ENCODE assay signal across 8 cellular contexts in genomic region chr16:57485916-57486857, GRCh38. TPM values are rescaled to one million over a fixed set of nuclear protein-coding genes. Genes with fewer than 3 reads are reported as not detected.
DNase-seq lines count a peak whose midpoint lies in the region; ATAC-seq and TF ChIP-seq lines count a peak whose summit lies in the region.

Gene DOK4, minus strand, starts transcription at chr16:57486493. Its CDS starts 6,986 bp downstream, at chr16:57479507.

- peak within 1 kb of the TSS; percentile 100 for H4K5ac ChIP-seq in IMR-90 (ENCODE audit: low read depth, low read length)

- H3K4me2 ChIP-seq in IMR-90 (ENCODE audit: low read depth, low read length) (peak within 1 kb of the TSS; percentile 92), SU-DHL-6 (ENCODE audit: low read depth, low read length, poor library complexity, severe bottlenecking) (peak within 1 kb of the TSS; percentile 48), trophoblast cell (ENCODE audit: low read length) (peak within 1 kb of the TSS; percentile 88)

- no peak for TF ChIP-seq RAD21 in IMR-90 (IDR thresholded peaks at IDR 0.05; ENCODE audit: low read length)

- ATAC-seq in GM21423 (IDR thresholded peaks at IDR 0.05; ENCODE audit: unreplicated experiment) (peak; percentile 83), IMR-90 (ENCODE audit: low read depth) (peak; percentile 99)

- H2AK5ac ChIP-seq in IMR-90 (ENCODE audit: low read depth, low read length) (peak within 1 kb of the TSS; percentile 15; the same call in 1 of the 2 replicates), trophoblast cell (ENCODE audit: low read length) (peak within 1 kb of the TSS; percentile 84)

- H3K4ac ChIP-seq in IMR-90 (ENCODE audit: low read depth, low read length): peak within 1 kb of the TSS; percentile 62
- peak within 1 kb of the TSS; percentile 99 for H3K4ac ChIP-seq in trophoblast cell (ENCODE audit: low read depth, low read length)

- H4K20me1 ChIP-seq in IMR-90 (ENCODE audit: insufficient read depth, low read length) (no peaks in the 10 kb centered on the region; the same call in 1 of the 2 replicates), SU-DHL-6 (ENCODE audit: low read depth, low read length) (no peaks in the 10 kb centered on the region)

- DNase-seq in DMS 273 (lab: John Stamatoyannopoulos, UW; ENCODE audit: unreplicated experiment) (peak; percentile 93), IMR-90 (peak; percentile 58), cardiac muscle cell (ENCODE audit: low read depth in 1 of 2, low spot score in 1 of 2) (peak; percentile 80 to 87), trophoblast cell (peak; percentile 64 to 74), tibial nerve (ENCODE audit: low spot score in 2 of 2) (peak; percentile 65 to 67)
- peak; percentile 67 for DNase-seq in activated naive CD8-positive, alpha-beta T cell treated with anti-CD3 and anti-CD28 coated beads, Interleukin-2, amount 50 U/mL, for 16 hours (ENCODE audit: low read depth, low spot score)

- H2BK20ac ChIP-seq in IMR-90 (ENCODE audit: low read depth, low read length): no peak within 1 kb of the TSS; the same call in 1 of the 2 replicates

- no peak within 1 kb of the TSS; the same call in 1 of the 2 replicates for H3K27ac ChIP-seq in IMR-90 (ENCODE audit: insufficient read depth, low read length)
- no peak within 1 kb of the TSS for H3K27ac ChIP-seq in SU-DHL-6 (ENCODE audit: low read depth, low read length)
- H3K27ac ChIP-seq in cardiac muscle cell: peak within 1 kb of the TSS; percentile 95
- peak within 1 kb of the TSS; percentile 89 for H3K27ac ChIP-seq in trophoblast cell (ENCODE audit: low read depth, low read length)
- peak within 1 kb of the TSS; percentile 67 to 87 (median 82) for H3K27ac ChIP-seq in tibial nerve

- H3K79me1 ChIP-seq in IMR-90 (ENCODE audit: low read depth in 1 of 2, low read length in 2 of 2) (peaks cover 0 to 4% of the 10 kb centered on the region in 2 experiments; a peak in 1 of 4 replicates), trophoblast cell (ENCODE audit: low read length) (peaks cover 49% of the 10 kb centered on the region)

- TF ChIP-seq CTCF in IMR-90 (conservative IDR thresholded peaks at IDR 0.05; ENCODE audit: low read depth, low read length): no peak
- TF ChIP-seq CTCF in SU-DHL-6 (IDR thresholded peaks at IDR 0.05; ENCODE audit: insufficient read depth, low read length, poor library complexity, severe bottlenecking): no peak
- no peak for TF ChIP-seq CTCF in cardiac muscle cell (IDR thresholded peaks at IDR 0.05; ENCODE audit: low read depth, low read length)
- TF ChIP-seq CTCF in tibial nerve (IDR thresholded peaks at IDR 0.05): no peak

- H4K91ac ChIP-seq in IMR-90 (ENCODE audit: insufficient read depth, low read depth, low read length): peak within 1 kb of the TSS; percentile 79
- peak within 1 kb of the TSS; percentile 87 for H4K91ac ChIP-seq in trophoblast cell (ENCODE audit: low read depth, low read length)

- H4K12ac ChIP-seq in trophoblast cell (ENCODE audit: low read depth, low read length): peak within 1 kb of the TSS; percentile 31

- H3K23ac ChIP-seq in IMR-90 (ENCODE audit: low read depth, low read length) (peak within 1 kb of the TSS; percentile 68; the same call in 1 of the 2 replicates), trophoblast cell (ENCODE audit: low read length) (peak within 1 kb of the TSS; percentile 62)

- TF ChIP-seq POLR2A in IMR-90 (IDR thresholded peaks at IDR 0.05; ENCODE audit: low read depth, low read length) (no peak), tibial nerve (IDR thresholded peaks at IDR 0.05) (peak in 1 of 2 donors; percentile 43)

- peak within 1 kb of the TSS; percentile 65 for H3K9ac ChIP-seq in IMR-90 (ENCODE audit: low read depth, low read length)
- H3K9ac ChIP-seq in SU-DHL-6 (ENCODE audit: low read length): no peak within 1 kb of the TSS
- peak within 1 kb of the TSS; percentile 95 for H3K9ac ChIP-seq in trophoblast cell (ENCODE audit: low read length)

- H3K9me3 ChIP-seq in IMR-90 (ENCODE audit: control insufficient read depth, insufficient read depth, low read length) (no peaks in the 10 kb centered on the region), SU-DHL-6 (ENCODE audit: insufficient read depth, low read length) (no peaks in the 10 kb centered on the region), cardiac muscle cell (ENCODE audit: low read depth) (no peaks in the 10 kb centered on the region), trophoblast cell (ENCODE audit: insufficient read depth, low read depth, low read length) (peaks cover 2% of the 10 kb centered on the region), tibial nerve (no peaks in the 10 kb centered on the region)

- H2AK9ac ChIP-seq in IMR-90 (replicated peaks; ENCODE audit: low read depth, low read length, poor library complexity): peak within 1 kb of the TSS; percentile 97

- CTCF ChIA-PET in IMR-90 (lab: Yijun Ruan, JAX): interaction anchor here (0.6 to 1.4 kb wide), 4 partner anchors 14 to 65 kb away, joined by 3 to 4 read pairs (median 3); partner anchors contain the start of gene POLR2C

- H3K14ac ChIP-seq in IMR-90 (replicated peaks; ENCODE audit: low read depth, low read length): peak within 1 kb of the TSS; percentile 89
- H3K14ac ChIP-seq in trophoblast cell (ENCODE audit: low read length): peak within 1 kb of the TSS; percentile 94

- H4K8ac ChIP-seq in IMR-90 (ENCODE audit: low read depth in 2 of 2, low read length in 2 of 2) (peak within 1 kb of the TSS; percentile 83 to 96; a peak in 3 of 4 replicates), trophoblast cell (ENCODE audit: low read depth, low read length) (peak within 1 kb of the TSS; percentile 87)

- H3K4me1 ChIP-seq in IMR-90 (ENCODE audit: control insufficient read depth, insufficient read depth, low read length) (peaks cover 4% of the 10 kb centered on the region; the same call in 1 of the 2 replicates), cardiac muscle cell (ENCODE audit: low read depth) (peaks cover 31% of the 10 kb centered on the region), trophoblast cell (ENCODE audit: control insufficient read depth in 1 of 2, insufficient read depth in 2 of 2, low read length in 2 of 2) (peaks cover 29 to 46% of the 10 kb centered on the region in 2 experiments), tibial nerve (peaks cover 0 to 37% (median 11%) of the 10 kb centered on the region in 4 donors)

- POLR2A ChIA-PET in IMR-90 (lab: Charles Lee; ENCODE audit: unreplicated experiment): no interaction called here

- H3K56ac ChIP-seq in IMR-90 (ENCODE audit: extremely low read depth, insufficient read depth, low read length): peak within 1 kb of the TSS; percentile 18; the same call in 1 of the 2 replicates

- in situ Hi-C loops in IMR-90 (cut with MboI; ENCODE audit: low sequenced_read_pairs): no loop called here

- BruUV-seq in IMR-90 (replicated peaks; lab: Mats Ljungman, UMichigan): no TSS peak

- H3K36me3 ChIP-seq in IMR-90 (ENCODE audit: control insufficient read depth, insufficient read depth, low read length) (no peaks in the 10 kb centered on the region), SU-DHL-6 (ENCODE audit: low read length) (no peaks in the 10 kb centered on the region), cardiac muscle cell (peaks cover 11% of the 10 kb centered on the region), trophoblast cell (ENCODE audit: control insufficient read depth in 1 of 2, insufficient read depth in 2 of 2, low read length in 2 of 2) (peaks cover 31 to 37% of the 10 kb centered on the region in 2 experiments), tibial nerve (no peaks in the 10 kb centered on the region)

- TF ChIP-seq EP300 in tibial nerve (IDR thresholded peaks at IDR 0.05): no peak

- H3K4me3 ChIP-seq in IMR-90 (ENCODE audit: insufficient read depth, low read depth, low read length): peak within 1 kb of the TSS; percentile 88
- H3K4me3 ChIP-seq in SU-DHL-6 (ENCODE audit: insufficient read depth, low read length, poor library complexity, severe bottlenecking): peak within 1 kb of the TSS; percentile 40
- peak within 1 kb of the TSS; percentile 100 for H3K4me3 ChIP-seq in cardiac muscle cell
- peak within 1 kb of the TSS; percentile 81 for H3K4me3 ChIP-seq in trophoblast cell (ENCODE audit: low read depth, low read length)
- H3K4me3 ChIP-seq in tibial nerve: peak within 1 kb of the TSS; percentile 61 to 81 (median 64)

- dilution Hi-C loops in IMR-90 (cut with HindIII; ENCODE audit: low sequenced_read_pairs, unreplicated experiment): no loop called here

- peaks cover 4% of the 10 kb centered on the region for H3K9me1 ChIP-seq in IMR-90 (ENCODE audit: insufficient read depth, low read length)

- no peaks in the 10 kb centered on the region for H3F3A ChIP-seq in SU-DHL-6 (ENCODE audit: insufficient read depth)

- H2BK12ac ChIP-seq in trophoblast cell (ENCODE audit: low read length): peak within 1 kb of the TSS; percentile 71

- peak within 1 kb of the TSS; percentile 78 for H3K18ac ChIP-seq in IMR-90 (ENCODE audit: low read depth, low read length)
- H3K18ac ChIP-seq in trophoblast cell (ENCODE audit: low read length): peak within 1 kb of the TSS; percentile 83

- H2AFZ ChIP-seq in IMR-90 (replicated peaks; ENCODE audit: low read length, poor library complexity) (peak within 1 kb of the TSS; percentile 96), SU-DHL-6 (ENCODE audit: low read depth, low read length, severe bottlenecking) (no peak within 1 kb of the TSS), trophoblast cell (ENCODE audit: insufficient read depth, low read length, poor library complexity) (peak within 1 kb of the TSS; percentile 28)

- H3K79me2 ChIP-seq in SU-DHL-6 (ENCODE audit: insufficient read depth, low read length): no peaks in the 10 kb centered on the region
- H3K79me2 ChIP-seq in trophoblast cell (ENCODE audit: control insufficient read depth, insufficient read depth, low read length, poor library complexity): peaks cover 44% of the 10 kb centered on the region

- intact Hi-C loops in IMR-90 (cut with micrococcal nuclease): no loop called here

- no peaks in the 10 kb centered on the region for H3K9me2 ChIP-seq in SU-DHL-6 (replicated peaks; ENCODE audit: insufficient read depth, low read length)

- H2BK120ac ChIP-seq in IMR-90 (ENCODE audit: low read depth, low read length) (peak within 1 kb of the TSS; percentile 52), trophoblast cell (ENCODE audit: insufficient read depth, low read length, poor library complexity) (peak within 1 kb of the TSS; percentile 63)

- H2BK5ac ChIP-seq in IMR-90 (ENCODE audit: low read depth, low read length, poor library complexity, severe bottlenecking) (no peak within 1 kb of the TSS), trophoblast cell (ENCODE audit: low read depth, low read length, poor library complexity) (peak within 1 kb of the TSS; percentile 97)

- 3% methylated on average over 28 of the region's 73 CpGs; no CpG with 5 or more reads in 1 of the 2 experiments for WGBS in IMR-90 (ENCODE audit: extremely low coverage in 2 of 2, insufficient read length in 1 of 2), 2 experiments
- no CpG with 5 or more reads among the region's 73 CpGs for WGBS in trophoblast cell (ENCODE audit: extremely low coverage, insufficient coverage, insufficient read length)
- 2 to 3% methylated on average over 16 to 59 of the region's 73 CpGs for WGBS in tibial nerve, 2 donors

- no peak within 1 kb of the TSS for H2BK15ac ChIP-seq in IMR-90 (ENCODE audit: low read depth, low read length)

- H3K27me3 ChIP-seq in IMR-90 (ENCODE audit: control insufficient read depth, insufficient read depth, low read length): peaks cover 5% of the 10 kb centered on the region
- no peaks in the 10 kb centered on the region for H3K27me3 ChIP-seq in SU-DHL-6 (ENCODE audit: low read length)
- H3K27me3 ChIP-seq in cardiac muscle cell: no peaks in the 10 kb centered on the region
- H3K27me3 ChIP-seq in trophoblast cell (ENCODE audit: insufficient read depth, low read length): no peaks in the 10 kb centered on the region
- H3K27me3 ChIP-seq in tibial nerve: no peaks in the 10 kb centered on the region

RNA-seq across cellular contexts. Expression of gene DOK4, which starts in this region (rescaled TPM):
- total RNA-seq in IMR-90 (2012; rRNA removed): 20.3 and 22.0 TPM in 2 replicates
- polyA plus RNA-seq in IMR-90 (2012; rRNA removed): 25.9 and 30.1 TPM in 2 replicates
- 18.4 and 29.8 TPM in 2 replicates for polyA plus RNA-seq in IMR-90 (2012; cell fraction: cytosol; rRNA removed)
- 50.8 and 77.6 TPM in 2 replicates for polyA plus RNA-seq in IMR-90 (2012; cell fraction: nucleus; rRNA removed; ENCODE audit: low replicate concordance)
- total RNA-seq in cardiac muscle cell: 1,502 and 2,409 TPM in 2 replicates
- polyA plus RNA-seq in cardiac muscle cell: 1,563 and 2,826 TPM in 2 replicates
- 407 and 429 TPM in 2 replicates for polyA plus RNA-seq in trophoblast cell (2013)
- 10 to 100 TPM; 22.8 to 33.1 (median 29.1) TPM for total RNA-seq in tibial nerve

Comparison
In these comparisons a context has a peak if more than half of its experiments do, and no peak if none do; other contexts are left out.
1. RNA of gene DOK4 (total RNA-seq): 1,502 to 2,409 TPM in cardiac muscle cell; 22.8 to 33.1 TPM in tibial nerve and 20.3 to 22.0 TPM in IMR-90; every median in the first group is over 10 times any median in the second.
2. RNA of gene DOK4 (polyA plus RNA-seq): 1,563 to 2,826 TPM in cardiac muscle cell; 18.4 to 77.6 TPM in IMR-90; every median in the first group is over 10 times any median in the second.
3. H3K27ac ChIP-seq: peak in cardiac muscle cell (single experiment), trophoblast cell (single experiment) and tibial nerve (4 of 4); none in IMR-90 (single experiment) and SU-DHL-6 (single experiment).
4. H3K4me3 ChIP-seq: peak in every context shown above with its lines; median percentile 100 in cardiac muscle cell; 88 in IMR-90; 81 in trophoblast cell; 64 in tibial nerve; 40 in SU-DHL-6.
5. Peak in every context shown above with its lines, with median percentiles within 50 percentile points of each other: DNase-seq and H3K4me2 ChIP-seq.